Comparison of ENCODE assay signal across 15 cellular contexts in the genomic region with DNA sequence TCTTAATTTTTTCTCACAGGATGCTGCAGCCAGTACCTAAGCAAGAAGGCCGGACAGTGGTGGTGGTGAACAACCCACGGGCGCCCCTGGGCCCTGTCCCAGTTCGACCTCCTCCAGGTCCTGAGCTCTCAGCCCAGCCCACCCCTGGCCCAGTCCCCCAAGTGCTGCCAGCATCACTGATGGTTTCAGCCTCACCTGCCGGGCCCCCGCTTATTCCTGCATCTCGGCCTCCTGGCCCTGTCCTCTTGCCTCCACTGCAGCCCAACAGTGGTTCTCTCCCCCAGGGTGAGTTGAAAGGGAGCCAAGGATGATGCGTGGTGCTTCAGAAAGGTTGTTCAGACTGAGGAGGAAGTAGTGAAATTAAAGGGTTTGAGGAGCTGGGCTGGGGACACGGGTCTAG.
"Had no signal": no experiment of that assay in that cellular context is flagged by ENCODE, and none has a peak within 500 bp of the region (broad histone marks: within the 10 kb centered on the region; RNA-seq: fewer than 3 reads in every experiment).

No MANE protein-coding gene starts in this region.

- H3K4me3 ChIP-seq: esophagus squamous epithelium, skin epidermis, transverse colon had no signal

- H3K4me1 Mint-ChIP-seq: brain, mesothelial cell of epicardium had no signal

- H3K27ac Mint-ChIP-seq: activated CD4-positive, alpha-beta memory T cell treated with anti-CD3 and anti-CD28 coated beads, Interleukin-2, amount 10 ng/mL, durations not matched to agents 7 days and 5 days; mesothelial cell of epicardium; T-helper 2 cell treated with Interferon-gamma antibody and Interleukin-4, amounts not matched to agents 5 μg/mL and 100 μg/mL, for 36 hours had no signal

- H3K27me3 Mint-ChIP-seq: activated CD4-positive, alpha-beta memory T cell treated with anti-CD3 and anti-CD28 coated beads, Interleukin-2, amount 10 ng/mL, durations not matched to agents 7 days and 5 days; activated naive CD4-positive, alpha-beta T cell treated with anti-CD3 and anti-CD28 coated beads, Interleukin-2, amount 50 U/mL, for 24 hours; brain had no signal

- DNase-seq: activated CD4-positive, alpha-beta memory T cell treated with anti-CD3 and anti-CD28 coated beads, Interleukin-2, amount 10 ng/mL, durations not matched to agents 7 days and 5 days; activated CD4-positive, alpha-beta T cell treated with anti-CD3 and anti-CD28 coated beads for 1 hour; activated CD8-positive, alpha-beta memory T cell treated with anti-CD3 and anti-CD28 coated beads, Interleukin-2, amount 50 U/mL, for 48 hours; amniotic stem cell; cerebellar nuclear complex; esophagus squamous epithelium; foreskin melanocyte; stimulated activated CD4-positive, alpha-beta T cell treated with anti-CD3 and anti-CD28 coated beads, Interleukin-4, amount 100 ng/mL, for 4 hours; transverse colon had no signal

- H2AFZ ChIP-seq: parathyroid adenoma had no signal

- H3K9me3 ChIP-seq: esophagus squamous epithelium, transverse colon had no signal

- H3K4me1 ChIP-seq: esophagus squamous epithelium, parathyroid adenoma had no signal

- H3K9ac ChIP-seq: parathyroid adenoma had no signal

- H3K27ac ChIP-seq: esophagus squamous epithelium, parathyroid adenoma, skin epidermis had no signal

- H3K9me3 Mint-ChIP-seq: activated CD4-positive, alpha-beta memory T cell treated with anti-CD3 and anti-CD28 coated beads, Interleukin-2, amount 10 ng/mL, durations not matched to agents 7 days and 5 days; activated naive CD4-positive, alpha-beta T cell treated with anti-CD3 and anti-CD28 coated beads, Interleukin-2, amount 50 U/mL, for 24 hours; brain; mesothelial cell of epicardium; T-helper 2 cell treated with Interferon-gamma antibody and Interleukin-4, amounts not matched to agents 5 μg/mL and 100 μg/mL, for 36 hours had no signal

- H3K4me3 Mint-ChIP-seq: activated CD4-positive, alpha-beta memory T cell treated with anti-CD3 and anti-CD28 coated beads, Interleukin-2, amount 10 ng/mL, durations not matched to agents 7 days and 5 days; activated naive CD4-positive, alpha-beta T cell treated with anti-CD3 and anti-CD28 coated beads, Interleukin-2, amount 50 U/mL, for 24 hours; brain; mesothelial cell of epicardium; T-helper 2 cell treated with Interferon-gamma antibody and Interleukin-4, amounts not matched to agents 5 μg/mL and 100 μg/mL, for 36 hours had no signal

- H3K27me3 ChIP-seq: esophagus squamous epithelium, transverse colon had no signal
